10 cellular contexts compared by ENCODE assay signal in the genomic region with DNA sequence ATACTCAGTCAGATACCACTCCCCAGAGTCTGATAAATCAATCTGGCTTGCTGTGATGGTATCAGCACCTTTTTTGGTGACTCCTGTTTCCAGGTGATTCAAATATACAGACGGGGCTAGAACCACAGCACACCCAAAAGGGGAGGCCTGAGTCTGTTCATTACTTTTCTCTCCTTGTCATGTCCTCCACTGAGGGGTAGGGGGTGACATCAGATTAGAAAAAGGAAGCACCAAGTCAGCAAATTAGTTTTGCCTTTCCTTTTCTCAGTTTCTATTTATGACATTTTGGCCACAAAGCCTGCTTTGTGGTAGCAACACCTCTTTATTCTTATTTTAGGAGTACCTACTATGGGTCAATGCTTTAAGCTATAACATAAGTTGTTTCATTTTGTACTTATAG.
DNase-seq lines count a peak whose midpoint lies in the region; ATAC-seq and TF ChIP-seq lines count a peak whose summit lies in the region.
"Had no signal": no experiment of that assay in that cellular context is flagged by ENCODE, and none has a peak within 500 bp of the region (broad histone marks: within the 10 kb centered on the region; RNA-seq: fewer than 3 reads in every experiment).

No MANE protein-coding gene starts in this region.

- POLR2A ChIA-PET in Panc1 (lab: Charles Lee), result no interaction called here

- no peak overlapping the region for H3K23ac ChIP-seq in neuronal stem cell (ENCODE audit: low read depth, low read length, poor library complexity)

- H3K14ac ChIP-seq in neuronal stem cell (ENCODE audit: low read length), result no peak overlapping the region

- no peak overlapping the region for H3K27ac ChIP-seq in cardiac muscle cell
- no peak overlapping the region for H3K27ac ChIP-seq in Panc1 (ENCODE audit: low read length)
- H3K27ac ChIP-seq in neuronal stem cell (replicated peaks; ENCODE audit: low read length), result no peak overlapping the region

- no TSS peak for BruUV-seq in Panc1 (replicated peaks; lab: Mats Ljungman, UMichigan)

- H4K8ac ChIP-seq in neuronal stem cell (ENCODE audit: low read depth, low read length), result no peak overlapping the region

- H4K91ac ChIP-seq in neuronal stem cell (ENCODE audit: low read depth, low read length, poor library complexity), result no peak overlapping the region

- H3K4me3 ChIP-seq in cardiac muscle cell, result no peak overlapping the region
- no peak overlapping the region for H3K4me3 ChIP-seq in Panc1 (ENCODE audit: low read depth in 2 of 2, low read length in 2 of 2)
- H3K4me3 ChIP-seq in neuronal stem cell (ENCODE audit: low read length in 2 of 2), result no peak overlapping the region

- H3K9ac ChIP-seq in neuronal stem cell (ENCODE audit: low read depth, low read length, poor library complexity), result no peak overlapping the region

- H3K4ac ChIP-seq in neuronal stem cell (ENCODE audit: low read length), result no peak overlapping the region

- H2BK12ac ChIP-seq in neuronal stem cell (ENCODE audit: low read length), result no peak overlapping the region

- ATAC-seq in left ventricle myocardium superior (no peak), HG02938 (IDR thresholded peaks at IDR 0.05; ENCODE audit: unreplicated experiment) (peak; percentile 86), Panc1 (no peak)

- no peak overlapping the region for H2AK5ac ChIP-seq in neuronal stem cell (ENCODE audit: low read depth, low read length)

- peak; percentile 34 for TF ChIP-seq CTCF in cardiac muscle cell (IDR thresholded peaks at IDR 0.05; ENCODE audit: low read depth, low read length)
- no peak; the same call in 1 of the 2 replicates for TF ChIP-seq CTCF in Panc1 (IDR thresholded peaks at IDR 0.05)

- DNase-seq in cardiac muscle cell (ENCODE audit: low read depth in 1 of 2, low spot score in 1 of 2), result peak; percentile 24 to 46
- no peak for DNase-seq in left ventricle myocardium superior
- peak; percentile 2 for DNase-seq in Panc1 (ENCODE audit: low read depth, low spot score)
- DNase-seq in neuronal stem cell (ENCODE audit: low spot score), result peak; percentile 6
- DNase-seq in NCI-H2196 treated with DMSO at 0.1 percent for 48 hours (lab: John Stamatoyannopoulos, UW; ENCODE audit: unreplicated experiment), result no peak
- DNase-seq in dermis blood vessel endothelial cell, result no peak
- DNase-seq in NCI-H510A (lab: John Stamatoyannopoulos, UW), result no peak
- DNase-seq: activated T-cell treated with anti-CD3 and anti-CD28 coated beads, Interleukin-2, amount 50 U/mL, for 4 hours; right cardiac atrium had no signal

- H3K9me3 ChIP-seq in cardiac muscle cell (ENCODE audit: low read depth) (no peaks in the 10 kb centered on the region), Panc1 (ENCODE audit: control insufficient read depth, insufficient read depth, low read depth, low read length) (no peaks in the 10 kb centered on the region), neuronal stem cell (replicated peaks in 1 of 2; ENCODE audit: control insufficient read depth in 2 of 2, insufficient read depth in 1 of 2, low read depth in 1 of 2, low read length in 2 of 2) (no peaks in the 10 kb centered on the region)

- H3K27me3 ChIP-seq in cardiac muscle cell (no peaks in the 10 kb centered on the region), Panc1 (ENCODE audit: control insufficient read depth, insufficient read depth, low read length) (no peaks in the 10 kb centered on the region), neuronal stem cell (ENCODE audit: control insufficient read depth in 3 of 3, insufficient read depth in 3 of 3, low read depth in 1 of 3, low read length in 3 of 3) (no peaks in the 10 kb centered on the region)

- H3K79me1 ChIP-seq in neuronal stem cell (ENCODE audit: low read depth, low read length), result no peaks in the 10 kb centered on the region

- CTCF ChIA-PET in Panc1 (lab: Charles Lee), result no interaction called here

- H3K4me1 ChIP-seq in cardiac muscle cell (ENCODE audit: low read depth) (no peaks in the 10 kb centered on the region), Panc1 (ENCODE audit: control insufficient read depth, insufficient read depth, low read length) (no peaks in the 10 kb centered on the region), neuronal stem cell (ENCODE audit: control insufficient read depth in 2 of 2, insufficient read depth in 1 of 2, low read depth in 1 of 2, low read length in 2 of 2) (peaks cover 0 to 3% of the 10 kb centered on the region in 2 donors)

- intact Hi-C loops in left ventricle myocardium superior (cut with micrococcal nuclease), result no loop called here
- intact Hi-C loops in Panc1 (cut with micrococcal nuclease; ENCODE audit: unreplicated experiment), result no loop called here

- H3K36me3 ChIP-seq in cardiac muscle cell, result no peaks in the 10 kb centered on the region
- H3K36me3 ChIP-seq in Panc1 (ENCODE audit: control insufficient read depth, insufficient read depth, low read length), result no peaks in the 10 kb centered on the region
- no peaks in the 10 kb centered on the region for H3K36me3 ChIP-seq in neuronal stem cell (replicated peaks in 1 of 2; ENCODE audit: control insufficient read depth in 2 of 2, insufficient read depth in 2 of 2, low read length in 2 of 2)

- H2AFZ ChIP-seq in neuronal stem cell (ENCODE audit: low read length), result no peak overlapping the region

- H2BK15ac ChIP-seq in neuronal stem cell (ENCODE audit: low read length), result no peak overlapping the region

- no peak overlapping the region for H3K18ac ChIP-seq in neuronal stem cell (ENCODE audit: low read length)

- H3K4me2 ChIP-seq in neuronal stem cell (ENCODE audit: insufficient read depth, low read length, poor library complexity, severe bottlenecking), result no peak overlapping the region

- H2BK5ac ChIP-seq in neuronal stem cell (ENCODE audit: low read length), result no peak overlapping the region

- H2BK120ac ChIP-seq in neuronal stem cell (ENCODE audit: low read depth, low read length), result no peak overlapping the region

- WGBS in neuronal stem cell (ENCODE audit: extremely low coverage in 2 of 2, insufficient read length in 2 of 2, insufficient replicate concordance in 1 of 2), 2 donors, result no CpG with 5 or more reads among the region's 1 CpG

- in situ Hi-C loops in Panc1 (cut with HindIII; ENCODE audit: low pct_unique_long_range_greater_than_20kb, low sequenced_read_pairs), result no loop called here

Comparison
In these comparisons a context has a peak if more than half of its experiments do, and no peak if none do; other contexts are left out.
1. DNase-seq: peak in cardiac muscle cell (2 of 2), Panc1 (single experiment) and neuronal stem cell (single experiment); none in left ventricle myocardium superior (single experiment), NCI-H2196 treated with DMSO at 0.1 percent for 48 hours (single experiment), dermis blood vessel endothelial cell (single experiment) and NCI-H510A (single experiment).